Comparison of ENCODE assay signal across 14 cellular contexts in the genomic region with DNA sequence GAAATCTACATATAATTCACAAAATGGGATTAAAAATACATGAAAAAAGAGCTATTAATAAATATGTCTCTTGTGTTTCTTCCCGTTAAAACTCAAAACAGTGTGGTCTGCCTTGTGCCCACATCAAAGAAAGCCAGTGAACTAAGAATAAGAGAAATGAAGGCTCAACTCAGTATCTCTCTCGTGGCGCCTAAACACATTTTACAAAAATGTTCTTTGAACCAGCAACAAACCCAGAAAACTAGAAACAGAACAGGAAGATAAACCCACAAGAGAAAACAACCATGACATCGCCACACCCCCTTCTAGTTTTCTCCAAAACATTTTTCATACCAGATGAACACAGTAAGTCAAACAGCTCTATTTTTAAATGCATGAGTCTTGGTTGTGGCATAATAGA.
DNase-seq lines count a peak whose midpoint lies in the region; ATAC-seq lines count a peak whose summit lies in the region.
"Had no signal": no experiment of that assay in that cellular context is flagged by ENCODE, and none has a peak within 500 bp of the region (broad histone marks: within the 10 kb centered on the region; RNA-seq: fewer than 3 reads in every experiment).

No MANE protein-coding gene starts in this region.

- DNase-seq in central memory CD4-positive, alpha-beta T cell: peak; percentile 10
- no peak for DNase-seq in NCI-H2029 (lab: John Stamatoyannopoulos, UW)
- no peak for DNase-seq in hippocampal formation (lab: John Stamatoyannopoulos, UW)
- no peak for DNase-seq in D341Med (ENCODE audit: low spot score)
- no peak for DNase-seq in NCI-H1417 (lab: John Stamatoyannopoulos, UW)
- DNase-seq: activated T-cell treated with anti-CD3 and anti-CD28 coated beads, Interleukin-2, amount 50 U/mL, for 24 hours; dermis blood vessel endothelial cell; NCI-H2171; ovary; stimulated activated CD4-positive, alpha-beta T cell treated with anti-CD3 and anti-CD28 coated beads, Interleukin-12 subunit alpha, Interleukin-12 subunit beta, amount 100 ng/mL, for 4 hours; tibial artery had no signal

- ATAC-seq in GM18909 (IDR thresholded peaks at IDR 0.05; ENCODE audit: poor library complexity, unreplicated experiment): peak; percentile 72
- ATAC-seq in GM21526 (IDR thresholded peaks at IDR 0.05; ENCODE audit: low FRiP score, unreplicated experiment): peak; percentile 67
- peak; percentile 59 for ATAC-seq in HG03378 (IDR thresholded peaks at IDR 0.05; ENCODE audit: unreplicated experiment)
